ENCODE assay signal across 9 cellular contexts in the genomic region with DNA sequence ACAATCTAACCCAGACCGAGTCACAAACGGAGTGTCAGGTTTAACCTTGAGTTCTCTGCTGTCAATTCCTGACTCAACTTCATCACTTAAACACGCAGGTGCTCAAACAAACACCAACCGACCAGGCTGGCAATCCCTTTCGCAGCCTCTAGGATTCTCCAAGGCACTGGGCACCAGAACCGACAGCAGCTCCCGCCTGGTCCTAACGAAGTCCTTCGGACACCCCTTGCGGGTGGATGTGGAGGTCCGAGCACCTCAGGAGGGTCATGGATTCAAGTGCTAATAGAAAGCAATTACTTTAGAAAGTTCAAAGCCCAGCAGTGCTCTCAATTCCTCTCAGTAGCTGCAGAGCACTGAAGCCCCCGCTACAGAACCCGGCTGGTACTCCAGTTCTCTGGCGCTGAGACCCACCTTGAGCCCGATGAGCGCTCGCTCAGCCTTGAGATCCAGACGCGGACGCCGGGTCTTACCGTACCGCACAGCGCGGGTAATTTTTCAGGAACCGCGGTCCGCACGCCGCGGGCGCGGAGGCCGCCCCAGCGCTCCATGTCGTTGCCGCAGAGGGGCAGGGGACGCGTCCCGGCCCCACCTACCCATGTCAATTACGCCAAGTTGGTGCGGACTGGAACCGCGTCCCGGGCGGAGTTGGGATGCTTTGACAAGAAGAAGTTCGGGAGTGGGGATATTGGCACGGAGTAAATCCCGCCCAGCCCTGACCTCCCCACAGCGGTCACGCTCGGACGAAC. TPM values are rescaled to one million over a fixed set of nuclear protein-coding genes. Genes with fewer than 3 reads are reported as not detected.
DNase-seq lines count a peak whose midpoint lies in the region; ATAC-seq, FAIRE-seq and TF ChIP-seq lines count a peak whose summit lies in the region.
"Had no signal": no experiment of that assay in that cellular context is flagged by ENCODE, and none has a peak within 500 bp of the region (broad histone marks: within the 10 kb centered on the region; RNA-seq: fewer than 3 reads in every experiment).

No MANE protein-coding gene starts in this region.

- no peak; the same call in 1 of the 2 replicates for TF ChIP-seq RAD21 in HepG2 (CRISPR knock-in tag; IDR thresholded peaks at IDR 0.05)

- peak; percentile 29; the same call in 1 of the 2 replicates for TF ChIP-seq CTCF in HepG2 (CRISPR knock-in tag; IDR thresholded peaks at IDR 0.05)

- H3K9me3 Mint-ChIP-seq in activated CD4-positive, alpha-beta T cell treated with anti-CD3 and anti-CD28 coated beads, Interleukin-2, amount 10 ng/mL, durations not matched to agents 24 days and 14 days, result no peaks in the 10 kb centered on the region

- in situ Hi-C loops in HepG2 (cut with HindIII; ENCODE audit: extremely low pct_ligation_motif_present, low pct_unique_long_range_greater_than_20kb), result loop anchor here (25.0 kb wide), 1 partner anchor 367 kb away; no protein-coding TSS in a partner anchor

- H3K27me3 ChIP-seq in HepG2 (ENCODE audit: control insufficient read depth in 1 of 2, insufficient read depth in 2 of 2, low read length in 2 of 2), result no peaks in the 10 kb centered on the region

- H3K9me3 ChIP-seq in HepG2 (ENCODE audit: low read length), result no peaks in the 10 kb centered on the region

- H3K27me3 Mint-ChIP-seq in activated CD4-positive, alpha-beta T cell treated with anti-CD3 and anti-CD28 coated beads, Interleukin-2, amount 10 ng/mL, durations not matched to agents 24 days and 14 days, result peaks cover 37% of the 10 kb centered on the region

- intact Hi-C loops in activated CD4-positive, alpha-beta T cell treated with anti-CD3 and anti-CD28 coated beads, Interleukin-2, amount 10 ng/mL, durations not matched to agents 24 days and 14 days (cut with micrococcal nuclease), result loop anchor here (1.0 to 5.0 kb wide), 9 partner anchors 41 to 488 kb away; a partner anchor contains a TSS
- intact Hi-C loops in HepG2 (cut with micrococcal nuclease; ENCODE audit: unreplicated experiment), result loop anchor here (1.0 to 10.0 kb wide), 6 partner anchors 44 to 665 kb away; a partner anchor contains a TSS

- no peak for TF ChIP-seq EP300 in HepG2 (IDR thresholded peaks at IDR 0.05; ENCODE audit: low read depth in 2 of 2, low read length in 2 of 2)
- no peak for TF ChIP-seq EP300 in HepG2 (CRISPR knock-in tag; IDR thresholded peaks at IDR 0.05; ENCODE audit: borderline replicate concordance)

- H3K9ac ChIP-seq in HepG2 (ENCODE audit: insufficient read depth, low read depth, low read length), result peak overlapping the region; percentile 79

- H2AFZ ChIP-seq in HepG2 (ENCODE audit: low read length), result no peak overlapping the region

- H3K4me2 ChIP-seq in HepG2 (ENCODE audit: low read depth, low read length), result peak overlapping the region; percentile 81

- FAIRE-seq in HepG2 (lab: Jason Lieb, UNC), result no peak

- no peaks in the 10 kb centered on the region for H3K36me3 Mint-ChIP-seq in activated CD4-positive, alpha-beta T cell treated with anti-CD3 and anti-CD28 coated beads, Interleukin-2, amount 10 ng/mL, durations not matched to agents 24 days and 14 days (ENCODE audit: low read depth)

- TF ChIP-seq POLR2A in HepG2 (IDR thresholded peaks at IDR 0.05; ENCODE audit: insufficient read depth in 1 of 2, low read depth in 2 of 2, low read length in 2 of 2), result no peak

- H3K4me1 Mint-ChIP-seq in activated CD4-positive, alpha-beta T cell treated with anti-CD3 and anti-CD28 coated beads, Interleukin-2, amount 10 ng/mL, durations not matched to agents 24 days and 14 days, result peaks cover 10% of the 10 kb centered on the region

- H3K36me3 ChIP-seq in HepG2 (replicated peaks in 1 of 2; ENCODE audit: control insufficient read depth in 1 of 2, insufficient read depth in 2 of 2, low read length in 2 of 2), result no peaks in the 10 kb centered on the region

- no peaks in the 10 kb centered on the region for H3K79me2 ChIP-seq in HepG2 (ENCODE audit: insufficient read depth, low read length)

- H4K20me1 ChIP-seq in HepG2 (ENCODE audit: insufficient read depth, low read length), result no peaks in the 10 kb centered on the region

- BruUV-seq in HepG2 (replicated peaks; lab: Mats Ljungman, UMichigan), result TSS peak; percentile 52

- H3K4me3 ChIP-seq in HepG2 (replicated peaks in 1 of 3; ENCODE audit: insufficient read depth in 1 of 3, low read depth in 2 of 3, low read length in 3 of 3), result peak overlapping the region; percentile 60 to 90 (median 88)

- CTCF ChIA-PET in HepG2 (lab: Yijun Ruan, JAX; ENCODE audit: low intra/inter-chr PET ratio, low total read pairs), result no interaction called here

- ATAC-seq in HG03039 (IDR thresholded peaks at IDR 0.05; ENCODE audit: unreplicated experiment) (peak; percentile 13), HepG2 (peak; percentile 70)

- peak overlapping the region; percentile 72 for H3K27ac Mint-ChIP-seq in activated CD4-positive, alpha-beta T cell treated with anti-CD3 and anti-CD28 coated beads, Interleukin-2, amount 10 ng/mL, durations not matched to agents 24 days and 14 days

- POLR2A ChIA-PET in HepG2 (lab: Yijun Ruan, JAX), result interaction anchor here (1.0 to 3.5 kb wide), 3 partner anchors 9 to 252 kb away, joined by 4 to 23 read pairs (median 5); a partner anchor contains a TSS

- DNase-seq in NCI-H187 (lab: John Stamatoyannopoulos, UW) (peak; percentile 9 to 31), NCI-H187 treated with DMSO at 0.1 percent for 48 hours (lab: John Stamatoyannopoulos, UW) (no peak), NCI-H446 treated with DMSO at 0.1 percent for 48 hours (lab: John Stamatoyannopoulos, UW) (peak; percentile 31), dermis blood vessel endothelial cell (peak; percentile 89), HepG2 (ENCODE audit: low spot score) (peak; percentile 66)
- DNase-seq in activated CD4-positive, alpha-beta T cell treated with anti-CD3 and anti-CD28 coated beads, Interleukin-2, amount 10 ng/mL, durations not matched to agents 24 days and 14 days, result peak; percentile 84
- peak; percentile 6 for DNase-seq in stimulated activated CD8-positive, alpha-beta memory T cell treated with anti-CD3 and anti-CD28 coated beads, Interleukin-12 subunit alpha, Interleukin-12 subunit beta, amount 100 ng/mL, for 4 hours (ENCODE audit: low read depth)
- DNase-seq: DND-41 had no signal

- H3K27ac ChIP-seq in HepG2 (ENCODE audit: extremely low read length, insufficient read depth, low read length), result peak overlapping the region; percentile 78

- H3K4me3 Mint-ChIP-seq in activated CD4-positive, alpha-beta T cell treated with anti-CD3 and anti-CD28 coated beads, Interleukin-2, amount 10 ng/mL, durations not matched to agents 24 days and 14 days, result peak overlapping the region; percentile 92

- H3K4me1 ChIP-seq in HepG2 (ENCODE audit: insufficient read depth, low read length), result peaks cover 54% of the 10 kb centered on the region

- WGBS in HepG2 (ENCODE audit: low lambda C conversion rate), result 0% methylated on average over 2 of the region's 53 CpGs

RNA-seq across cellular contexts. Expression of a gene that starts 0.7 kb away (rescaled TPM):
- 2.3 and 4.2 TPM in 2 replicates for total RNA-seq in activated CD4-positive, alpha-beta T cell treated with anti-CD3 and anti-CD28 coated beads, Interleukin-2, amount 10 ng/mL, durations not matched to agents 24 days and 14 days
- total RNA-seq in dermis blood vessel endothelial cell (65.9 and 84.4 TPM in 2 replicates), HepG2 (2016; rRNA removed; fragmentation: Illumina TruSeq; extraction: Trizol) (9.0 and 11.9 TPM in 2 replicates)
- total RNA-seq in HepG2 (2016; cell fraction: cytosol; rRNA removed; fragmentation: Illumina TruSeq; extraction: Trizol; ENCODE audit: low read depth), result 16.8 and 18.3 TPM in 2 replicates
- 10.2 and 12.7 TPM in 2 replicates for total RNA-seq in HepG2 (2016; cell fraction: insoluble cytoplasmic fraction; rRNA removed; fragmentation: Illumina TruSeq; extraction: Trizol)
- total RNA-seq in HepG2 (2016; cell fraction: membrane; rRNA removed; fragmentation: Illumina TruSeq; extraction: Trizol), result 20.1 and 23.6 TPM in 2 replicates
- 8.5 and 10.1 TPM in 2 replicates for total RNA-seq in HepG2 (2016; cell fraction: nucleus; rRNA removed; fragmentation: Illumina TruSeq; extraction: Trizol)
- polyA plus RNA-seq in HepG2 (2011; rRNA removed), result 4.3 and 4.8 TPM in 2 replicates
- polyA plus RNA-seq in HepG2 (2011; cell fraction: cytosol; rRNA removed), result 3.3 and 4.3 TPM in 2 replicates
- 2.8 and 3.5 TPM in 2 replicates for polyA plus RNA-seq in HepG2 (2011; cell fraction: nucleus; rRNA removed)
- 1.4 and 3.0 TPM in 2 replicates for polyA plus RNA-seq in HepG2 (2012)
- polyA plus RNA-seq in HepG2 (2016; cell fraction: cytosol; fragmentation: Illumina TruSeq; extraction: Trizol; ENCODE audit: low read depth), result 10.2 and 16.4 TPM in 2 replicates
- 8.3 and 11.1 TPM in 2 replicates for polyA plus RNA-seq in HepG2 (2016; cell fraction: insoluble cytoplasmic fraction; fragmentation: Illumina TruSeq; extraction: Trizol; ENCODE audit: low read depth)
- 17.2 and 19.6 TPM in 2 replicates for polyA plus RNA-seq in HepG2 (2016; cell fraction: membrane; fragmentation: Illumina TruSeq; extraction: Trizol; ENCODE audit: low read depth)
- 6.8 and 8.9 TPM in 2 replicates for polyA plus RNA-seq in HepG2 (2016; cell fraction: nucleus; fragmentation: Illumina TruSeq; extraction: Trizol; ENCODE audit: insufficient read depth, low read depth)
- 1.9 and 10.3 TPM in 2 replicates for polyA minus RNA-seq in HepG2 (2011; rRNA and poly(A)+ RNA removed; ENCODE audit: low replicate concordance)
- 1.4 and 3.9 TPM in 2 replicates for polyA minus RNA-seq in HepG2 (2011; cell fraction: cytosol; rRNA and poly(A)+ RNA removed)
- 4.5 and 7.2 TPM in 2 replicates for polyA minus RNA-seq in HepG2 (2011; cell fraction: nucleus; rRNA and poly(A)+ RNA removed)

RNA-seq across cellular contexts. Expression of a gene that starts 43.6 kb away (rescaled TPM):
- 5.6 and 5.7 TPM in 2 replicates for total RNA-seq in activated CD4-positive, alpha-beta T cell treated with anti-CD3 and anti-CD28 coated beads, Interleukin-2, amount 10 ng/mL, durations not matched to agents 24 days and 14 days
- total RNA-seq in dermis blood vessel endothelial cell (1.5 and 1.9 TPM in 2 replicates), HepG2 (2016; rRNA removed; fragmentation: Illumina TruSeq; extraction: Trizol) (8.8 and 9.1 TPM in 2 replicates)
- 1.5 and 2.9 TPM in 2 replicates for total RNA-seq in HepG2 (2016; cell fraction: cytosol; rRNA removed; fragmentation: Illumina TruSeq; extraction: Trizol; ENCODE audit: low read depth)
- 10.5 and 11.2 TPM in 2 replicates for total RNA-seq in HepG2 (2016; cell fraction: insoluble cytoplasmic fraction; rRNA removed; fragmentation: Illumina TruSeq; extraction: Trizol)
- total RNA-seq in HepG2 (2016; cell fraction: membrane; rRNA removed; fragmentation: Illumina TruSeq; extraction: Trizol), result 3.2 and 3.3 TPM in 2 replicates
- 13.7 and 20.9 TPM in 2 replicates for total RNA-seq in HepG2 (2016; cell fraction: nucleus; rRNA removed; fragmentation: Illumina TruSeq; extraction: Trizol)
- 7.5 and 7.9 TPM in 2 replicates for polyA plus RNA-seq in HepG2 (2011; rRNA removed)
- polyA plus RNA-seq in HepG2 (2011; cell fraction: cytosol; rRNA removed), result 2.6 and 4.3 TPM in 2 replicates
- 11.9 and 18.3 TPM in 2 replicates for polyA plus RNA-seq in HepG2 (2011; cell fraction: nucleus; rRNA removed)
- 7.6 and 7.9 TPM in 2 replicates for polyA plus RNA-seq in HepG2 (2012)
- 3.0 and 3.2 TPM in 2 replicates for polyA plus RNA-seq in HepG2 (2016; cell fraction: cytosol; fragmentation: Illumina TruSeq; extraction: Trizol; ENCODE audit: low read depth)
- polyA plus RNA-seq in HepG2 (2016; cell fraction: insoluble cytoplasmic fraction; fragmentation: Illumina TruSeq; extraction: Trizol; ENCODE audit: low read depth), result 7.0 and 12.1 TPM in 2 replicates
- polyA plus RNA-seq in HepG2 (2016; cell fraction: membrane; fragmentation: Illumina TruSeq; extraction: Trizol; ENCODE audit: low read depth), result 2.3 and 2.4 TPM in 2 replicates
- 14.0 TPM in 2 replicates for polyA plus RNA-seq in HepG2 (2016; cell fraction: nucleus; fragmentation: Illumina TruSeq; extraction: Trizol; ENCODE audit: insufficient read depth, low read depth)
- 8.7 TPM in 1 of 2 replicates, not detected in the other for polyA minus RNA-seq in HepG2 (2011; rRNA and poly(A)+ RNA removed; ENCODE audit: low replicate concordance)
- polyA minus RNA-seq in HepG2 (2011; cell fraction: cytosol; rRNA and poly(A)+ RNA removed), result 1.4 and 2.1 TPM in 2 replicates
- 25.5 and 36.3 TPM in 2 replicates for polyA minus RNA-seq in HepG2 (2011; cell fraction: nucleus; rRNA and poly(A)+ RNA removed)
